ENCODE assay signal across 8 cellular contexts in genomic region chr19:7629347-7630054, GRCh38. TPM values are rescaled to one million over a fixed set of nuclear protein-coding genes. Genes with fewer than 3 reads are reported as not detected.
DNase-seq lines count a peak whose midpoint lies in the region; ATAC-seq and TF ChIP-seq lines count a peak whose summit lies in the region.

TSS of gene PET100 (plus strand) at chr19:7629793. CDS start at chr19:7629834, 41 bp downstream.
TSS of gene XAB2 (minus strand) at chr19:7629545. CDS start at chr19:7629527, 18 bp downstream.

- no peaks in the 10 kb centered on the region for H3K27me3 ChIP-seq in smooth muscle cell (ENCODE audit: low read depth)

- WGBS in smooth muscle cell (ENCODE audit: low lambda C conversion rate): under 1% methylated on average over 40 of the region's 40 CpGs

- H3K4me3 ChIP-seq in AG04449 (ENCODE audit: low read depth, low read length) (peak within 1 kb of the TSS; percentile 99), smooth muscle cell (peak within 1 kb of the TSS; percentile 83)

- H3K36me3 ChIP-seq in smooth muscle cell (ENCODE audit: low read depth): no peaks in the 10 kb centered on the region

- peak within 1 kb of the TSS; percentile 48 for H3K27ac ChIP-seq in caudate nucleus (ENCODE audit: low read depth, low read length)
- H3K27ac ChIP-seq in smooth muscle cell (ENCODE audit: low read depth): peak within 1 kb of the TSS; percentile 90

- H3K4me1 ChIP-seq in smooth muscle cell (ENCODE audit: low read depth): peaks cover 17% of the 10 kb centered on the region

- DNase-seq in AG04449 (ENCODE audit: low read depth, low spot score) (peak; percentile 94), NCI-H345 (lab: John Stamatoyannopoulos, UW) (peak; percentile 98), activated B cell treated with CpG ODN at 0.5 μM for 24 hours (peak; percentile 88), caudate nucleus (lab: John Stamatoyannopoulos, UW) (peak; percentile 69 to 99 (median 96)), iPS-NIHi7 (ENCODE audit: extremely low spot score) (peak; percentile 99), smooth muscle cell (lab: John Stamatoyannopoulos, UW; ENCODE audit: unreplicated experiment) (peak; percentile 82)

- H3K36me3 Mint-ChIP-seq in activated B cell treated with CpG ODN at 0.5 μM for 24 hours (ENCODE audit: low read depth): peaks cover 39% of the 10 kb centered on the region

- peaks cover 37% of the 10 kb centered on the region for H3K4me1 Mint-ChIP-seq in activated B cell treated with CpG ODN at 0.5 μM for 24 hours

- intact Hi-C loops in activated B cell treated with CpG ODN at 0.5 μM for 24 hours (cut with micrococcal nuclease): loop anchor here (1.0 kb wide), 3 partner anchors 8 to 314 kb away; partner anchors contain the start of genes PNPLA6, STXBP2 and TIMM44

- H3K9ac ChIP-seq in smooth muscle cell (ENCODE audit: low read depth): peak within 1 kb of the TSS; percentile 98

- POLR2A ChIA-PET in AG04449 (lab: Yijun Ruan, JAX) (interaction anchor here (0.7 to 1.0 kb wide), 2 partner anchors 66 to 433 kb away, joined by 3 read pairs; no protein-coding TSS in a partner anchor), activated B cell treated with CpG ODN at 0.5 μM for 24 hours (lab: Charles Lee) (interaction anchor here (0.6 to 2.1 kb wide), 28 partner anchors 9 to 885 kb away, joined by 3 to 14 read pairs (median 4); partner anchors contain the start of genes FCER2, MAP2K7, MCOLN1 and SNAPC2)

- no peaks in the 10 kb centered on the region for H4K20me1 ChIP-seq in smooth muscle cell (ENCODE audit: low read depth)

- CTCF ChIA-PET in AG04449 (lab: Yijun Ruan, JAX) (interaction anchor here (1.2 to 3.6 kb wide), 5 partner anchors 23 to 170 kb away, joined by 3 to 18 read pairs (median 7); partner anchors contain the start of genes MCEMP1 and TRAPPC5), activated B cell treated with CpG ODN at 0.5 μM for 24 hours (lab: Charles Lee) (interaction anchor here (1.0 to 1.4 kb wide), 2 partner anchors 51 to 61 kb away, joined by 3 read pairs; partner anchors contain the start of gene TRAPPC5)

- peaks cover 45% of the 10 kb centered on the region for H3K79me2 ChIP-seq in smooth muscle cell (ENCODE audit: low read depth)

- peak within 1 kb of the TSS; percentile 94 for H3K4me2 ChIP-seq in smooth muscle cell

- H3K9me3 ChIP-seq in smooth muscle cell (replicated peaks; ENCODE audit: low read depth): no peaks in the 10 kb centered on the region

- peak within 1 kb of the TSS; percentile 98 for H3K4me3 Mint-ChIP-seq in activated B cell treated with CpG ODN at 0.5 μM for 24 hours

- peak within 1 kb of the TSS; percentile 60 for H2AFZ ChIP-seq in smooth muscle cell (ENCODE audit: low read depth)

- ATAC-seq in GM18907 (IDR thresholded peaks at IDR 0.05; ENCODE audit: unreplicated experiment): peak; percentile 82
- peak; percentile 97 for ATAC-seq in HG03175 (IDR thresholded peaks at IDR 0.05; ENCODE audit: unreplicated experiment)
- peak; percentile 98 for ATAC-seq in activated B cell treated with CpG ODN at 0.5 μM for 24 hours (ENCODE audit: low read depth)

- peak within 1 kb of the TSS; percentile 98 for H3K27ac Mint-ChIP-seq in activated B cell treated with CpG ODN at 0.5 μM for 24 hours

- no peak for TF ChIP-seq CTCF in AG04449 (IDR thresholded peaks at IDR 0.05; ENCODE audit: insufficient read depth, low read length, missing control alignments)
- no peak for TF ChIP-seq CTCF in activated B cell treated with CpG ODN at 0.5 μM for 24 hours (IDR thresholded peaks at IDR 0.05)
- TF ChIP-seq CTCF in smooth muscle cell (IDR thresholded peaks at IDR 0.05; ENCODE audit: borderline replicate concordance, insufficient read depth, poor library complexity, severe bottlenecking): no peak

- no peaks in the 10 kb centered on the region for H3K27me3 Mint-ChIP-seq in activated B cell treated with CpG ODN at 0.5 μM for 24 hours

- H3K9me3 Mint-ChIP-seq in activated B cell treated with CpG ODN at 0.5 μM for 24 hours: no peaks in the 10 kb centered on the region

- no peaks in the 10 kb centered on the region for H3F3A ChIP-seq in smooth muscle cell (ENCODE audit: low read depth)

RNA-seq across cellular contexts. Expression of gene PET100, which starts in this region (rescaled TPM):
- 109 and 123 TPM in 2 replicates for total RNA-seq in activated B cell treated with CpG ODN at 0.5 μM for 24 hours
- total RNA-seq in smooth muscle cell: 14.5 and 22.1 TPM in 2 replicates
- 354 and 386 TPM in 2 replicates for polyA plus RNA-seq in smooth muscle cell

RNA-seq across cellular contexts. Expression of gene XAB2, which starts in this region (rescaled TPM):
- 47.4 and 51.8 TPM in 2 replicates for total RNA-seq in activated B cell treated with CpG ODN at 0.5 μM for 24 hours
- 26.9 and 36.3 TPM in 2 replicates for total RNA-seq in smooth muscle cell
- 26.9 and 34.2 TPM in 2 replicates for polyA plus RNA-seq in smooth muscle cell

Comparison
In these comparisons a context has a peak if more than half of its experiments do, and no peak if none do; other contexts are left out.
1. Peak in every context shown above with its lines: DNase-seq, ATAC-seq, H3K4me3 ChIP-seq and H3K27ac ChIP-seq.